18 cellular contexts compared by ENCODE assay signal in genomic region chr5:135559342-135559741, GRCh38. TPM values are rescaled to one million over a fixed set of nuclear protein-coding genes. Genes with fewer than 3 reads are reported as not detected.
DNase-seq lines count a peak whose midpoint lies in the region; ATAC-seq and TF ChIP-seq lines count a peak whose summit lies in the region.
"Had no signal": no experiment of that assay in that cellular context is flagged by ENCODE, and none has a peak within 500 bp of the region (broad histone marks: within the 10 kb centered on the region; RNA-seq: fewer than 3 reads in every experiment).

No MANE protein-coding gene starts in this region.

- H3K4me1 ChIP-seq in mucosa of descending colon (ENCODE audit: low read depth) = no peaks in the 10 kb centered on the region

- DNase-seq in DMS53 (lab: John Stamatoyannopoulos, UW) (peak; percentile 35), DMS53 treated with DMSO at 0.1 percent for 48 hours (lab: John Stamatoyannopoulos, UW; ENCODE audit: unreplicated experiment) (no peak), KBM-7 (peak; percentile 16), WTC11 (ENCODE audit: low spot score) (no peak), mucosa of descending colon (no peak), COR-L47 (lab: John Stamatoyannopoulos, UW) (no peak), NCI-H510A (lab: John Stamatoyannopoulos, UW) (no peak)
- DNase-seq in activated CD4-positive, alpha-beta T cell treated with anti-CD3 and anti-CD28 coated beads, Interleukin-2, amount 10 ng/mL, durations not matched to agents 7 days and 5 days = no peak
- DNase-seq: 8988T; activated CD8-positive, alpha-beta T cell treated with anti-CD3 and anti-CD28 coated beads for 36 hours; activated gamma-delta T cell; Calu3; H7; heart right ventricle; lower lobe of right lung; NCI-H1694 had no signal

- CTCF ChIA-PET in WTC11 (lab: Charles Lee) = interaction anchor here (1.0 to 13.7 kb wide), 6 partner anchors 9 to 273 kb away, joined by 3 to 324 read pairs (median 6); partner anchors contain the start of gene SLC25A48
- CTCF ChIA-PET in activated CD4-positive, alpha-beta T cell treated with anti-CD3 and anti-CD28 coated beads, Interleukin-2, amount 10 ng/mL, durations not matched to agents 7 days and 5 days (lab: Charles Lee) = interaction anchor here (1.1 to 1.6 kb wide), 2 partner anchors 93 to 97 kb away, joined by 3 to 5 read pairs; no protein-coding TSS in a partner anchor

- no peaks in the 10 kb centered on the region for H3K36me3 ChIP-seq in mucosa of descending colon (ENCODE audit: low read depth)
- H3K36me3 ChIP-seq: heart right ventricle, lower lobe of right lung had no signal

- no peak overlapping the region for H3K4me3 ChIP-seq in mucosa of descending colon
- H3K4me3 ChIP-seq: heart right ventricle, lower lobe of right lung had no signal

- H3K4me1 Mint-ChIP-seq in WTC11 = peaks cover 10% of the 10 kb centered on the region
- no peaks in the 10 kb centered on the region for H3K4me1 Mint-ChIP-seq in activated CD4-positive, alpha-beta T cell treated with anti-CD3 and anti-CD28 coated beads, Interleukin-2, amount 10 ng/mL, durations not matched to agents 7 days and 5 days

- no peak overlapping the region for H3K4me3 Mint-ChIP-seq in WTC11
- no peak overlapping the region for H3K4me3 Mint-ChIP-seq in activated CD4-positive, alpha-beta T cell treated with anti-CD3 and anti-CD28 coated beads, Interleukin-2, amount 10 ng/mL, durations not matched to agents 7 days and 5 days
- H3K4me3 Mint-ChIP-seq: activated CD8-positive, alpha-beta T cell treated with anti-CD3 and anti-CD28 coated beads for 36 hours; T-helper 2 cell treated with Interferon-gamma antibody and Interleukin-4, amounts not matched to agents 5 μg/mL and 100 μg/mL, for 36 hours had no signal

- no peaks in the 10 kb centered on the region for H3K36me3 Mint-ChIP-seq in WTC11
- no peaks in the 10 kb centered on the region for H3K36me3 Mint-ChIP-seq in activated CD4-positive, alpha-beta T cell treated with anti-CD3 and anti-CD28 coated beads, Interleukin-2, amount 10 ng/mL, durations not matched to agents 7 days and 5 days (ENCODE audit: low read depth)

- H3K9me3 ChIP-seq in mucosa of descending colon = no peaks in the 10 kb centered on the region
- H3K9me3 ChIP-seq: heart right ventricle, lower lobe of right lung had no signal

- H3K27me3 Mint-ChIP-seq in WTC11 (ENCODE audit: low read depth) = peaks cover 37% of the 10 kb centered on the region
- H3K27me3 Mint-ChIP-seq in activated CD4-positive, alpha-beta T cell treated with anti-CD3 and anti-CD28 coated beads, Interleukin-2, amount 10 ng/mL, durations not matched to agents 7 days and 5 days = peaks cover 23% of the 10 kb centered on the region

- no peak overlapping the region for H3K27ac Mint-ChIP-seq in WTC11
- no peak overlapping the region for H3K27ac Mint-ChIP-seq in activated CD4-positive, alpha-beta T cell treated with anti-CD3 and anti-CD28 coated beads, Interleukin-2, amount 10 ng/mL, durations not matched to agents 7 days and 5 days
- H3K27ac Mint-ChIP-seq: activated CD8-positive, alpha-beta T cell treated with anti-CD3 and anti-CD28 coated beads for 36 hours; T-helper 2 cell treated with Interferon-gamma antibody and Interleukin-4, amounts not matched to agents 5 μg/mL and 100 μg/mL, for 36 hours had no signal

- H3K9me3 Mint-ChIP-seq in WTC11 = no peaks in the 10 kb centered on the region
- no peaks in the 10 kb centered on the region for H3K9me3 Mint-ChIP-seq in activated CD4-positive, alpha-beta T cell treated with anti-CD3 and anti-CD28 coated beads, Interleukin-2, amount 10 ng/mL, durations not matched to agents 7 days and 5 days
- H3K9me3 Mint-ChIP-seq: activated CD8-positive, alpha-beta T cell treated with anti-CD3 and anti-CD28 coated beads for 36 hours; T-helper 2 cell treated with Interferon-gamma antibody and Interleukin-4, amounts not matched to agents 5 μg/mL and 100 μg/mL, for 36 hours had no signal

- no peak for TF ChIP-seq CTCF in WTC11 (IDR thresholded peaks at IDR 0.05)
- no peak for TF ChIP-seq CTCF in mucosa of descending colon (IDR thresholded peaks at IDR 0.05)

- intact Hi-C loops in mucosa of descending colon (cut with DNase I, micrococcal nuclease) = no loop called here

- ATAC-seq in WTC11 (peak; percentile 37), mucosa of descending colon (peak; percentile 41)
- ATAC-seq: activated CD8-positive, alpha-beta T cell treated with anti-CD3 and anti-CD28 coated beads for 36 hours; heart right ventricle; lower lobe of right lung had no signal

- in situ Hi-C loops in KBM-7 (cut with MboI; ENCODE audit: low pct_unique_long_range_greater_than_20kb, low sequenced_read_pairs) = loop anchor here (10.0 kb wide), 1 partner anchor 95 kb away; no protein-coding TSS in a partner anchor

- POLR2A ChIA-PET in WTC11 (lab: Charles Lee) = no interaction called here
- POLR2A ChIA-PET in activated CD4-positive, alpha-beta T cell treated with anti-CD3 and anti-CD28 coated beads, Interleukin-2, amount 10 ng/mL, durations not matched to agents 7 days and 5 days (lab: Charles Lee) = no interaction called here

TF ChIP-seq in WTC11, 78 proteins besides CTCF, POLR2A, EP300 and RAD21:
- TF ChIP-seq NFYB (CRISPR knock-in tag; conservative IDR thresholded peaks at IDR 0.05; ENCODE audit: low read depth) (peak; percentile 83), USF1 (CRISPR knock-in tag; IDR thresholded peaks at IDR 0.05) (peak; percentile 69; the same call in 1 of the 2 replicates), EMX1 (CRISPR knock-in tag; IDR thresholded peaks at IDR 0.05) (no peak)
- TF ChIP-seq, protein P1, sequence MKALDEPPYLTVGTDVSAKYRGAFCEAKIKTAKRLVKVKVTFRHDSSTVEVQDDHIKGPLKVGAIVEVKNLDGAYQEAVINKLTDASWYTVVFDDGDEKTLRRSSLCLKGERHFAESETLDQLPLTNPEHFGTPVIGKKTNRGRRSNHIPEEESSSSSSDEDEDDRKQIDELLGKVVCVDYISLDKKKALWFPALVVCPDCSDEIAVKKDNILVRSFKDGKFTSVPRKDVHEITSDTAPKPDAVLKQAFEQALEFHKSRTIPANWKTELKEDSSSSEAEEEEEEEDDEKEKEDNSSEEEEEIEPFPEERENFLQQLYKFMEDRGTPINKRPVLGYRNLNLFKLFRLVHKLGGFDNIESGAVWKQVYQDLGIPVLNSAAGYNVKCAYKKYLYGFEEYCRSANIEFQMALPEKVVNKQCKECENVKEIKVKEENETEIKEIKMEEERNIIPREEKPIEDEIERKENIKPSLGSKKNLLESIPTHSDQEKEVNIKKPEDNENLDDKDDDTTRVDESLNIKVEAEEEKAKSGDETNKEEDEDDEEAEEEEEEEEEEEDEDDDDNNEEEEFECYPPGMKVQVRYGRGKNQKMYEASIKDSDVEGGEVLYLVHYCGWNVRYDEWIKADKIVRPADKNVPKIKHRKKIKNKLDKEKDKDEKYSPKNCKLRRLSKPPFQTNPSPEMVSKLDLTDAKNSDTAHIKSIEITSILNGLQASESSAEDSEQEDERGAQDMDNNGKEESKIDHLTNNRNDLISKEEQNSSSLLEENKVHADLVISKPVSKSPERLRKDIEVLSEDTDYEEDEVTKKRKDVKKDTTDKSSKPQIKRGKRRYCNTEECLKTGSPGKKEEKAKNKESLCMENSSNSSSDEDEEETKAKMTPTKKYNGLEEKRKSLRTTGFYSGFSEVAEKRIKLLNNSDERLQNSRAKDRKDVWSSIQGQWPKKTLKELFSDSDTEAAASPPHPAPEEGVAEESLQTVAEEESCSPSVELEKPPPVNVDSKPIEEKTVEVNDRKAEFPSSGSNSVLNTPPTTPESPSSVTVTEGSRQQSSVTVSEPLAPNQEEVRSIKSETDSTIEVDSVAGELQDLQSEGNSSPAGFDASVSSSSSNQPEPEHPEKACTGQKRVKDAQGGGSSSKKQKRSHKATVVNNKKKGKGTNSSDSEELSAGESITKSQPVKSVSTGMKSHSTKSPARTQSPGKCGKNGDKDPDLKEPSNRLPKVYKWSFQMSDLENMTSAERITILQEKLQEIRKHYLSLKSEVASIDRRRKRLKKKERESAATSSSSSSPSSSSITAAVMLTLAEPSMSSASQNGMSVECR (CRISPR knock-in tag; IDR thresholded peaks at IDR 0.05; ENCODE audit: borderline replicate concordance) = no peak
- TF ChIP-seq, protein P2, sequence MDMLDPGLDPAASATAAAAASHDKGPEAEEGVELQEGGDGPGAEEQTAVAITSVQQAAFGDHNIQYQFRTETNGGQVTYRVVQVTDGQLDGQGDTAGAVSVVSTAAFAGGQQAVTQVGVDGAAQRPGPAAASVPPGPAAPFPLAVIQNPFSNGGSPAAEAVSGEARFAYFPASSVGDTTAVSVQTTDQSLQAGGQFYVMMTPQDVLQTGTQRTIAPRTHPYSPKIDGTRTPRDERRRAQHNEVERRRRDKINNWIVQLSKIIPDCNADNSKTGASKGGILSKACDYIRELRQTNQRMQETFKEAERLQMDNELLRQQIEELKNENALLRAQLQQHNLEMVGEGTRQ (CRISPR knock-in tag; IDR thresholded peaks at IDR 0.05) = peak; percentile 89

RNA-seq across cellular contexts. Expression of gene CXCL14, which starts 19.4 kb away (rescaled TPM):
- total RNA-seq in WTC11 (2021) = 0.64 to 0.87 TPM (median 0.87 TPM) in 3 replicates
- 10 to 100 TPM; 16.7 to 61.6 (median 24.2) TPM for total RNA-seq in mucosa of descending colon
- not detected for total RNA-seq in activated CD4-positive, alpha-beta T cell treated with anti-CD3 and anti-CD28 coated beads, Interleukin-2, amount 10 ng/mL, durations not matched to agents 7 days and 5 days
- total RNA-seq: activated CD8-positive, alpha-beta T cell treated with anti-CD3 and anti-CD28 coated beads for 36 hours; Calu3; endothelial cell of umbilical vein had no signal

RNA-seq across cellular contexts. Expression of gene NEUROG1, which starts 23.6 kb away (rescaled TPM):
- total RNA-seq in WTC11 (2021) (0.13 to 0.18 TPM in 2 of 3 replicates, not detected in the other), mucosa of descending colon (not detected)
- total RNA-seq in activated CD4-positive, alpha-beta T cell treated with anti-CD3 and anti-CD28 coated beads, Interleukin-2, amount 10 ng/mL, durations not matched to agents 7 days and 5 days = not detected
- total RNA-seq: activated CD8-positive, alpha-beta T cell treated with anti-CD3 and anti-CD28 coated beads for 36 hours; Calu3; endothelial cell of umbilical vein; H7; heart right ventricle; lower lobe of right lung had no signal

Comparison
In these comparisons a context has a peak if more than half of its experiments do, and no peak if none do; other contexts are left out.
1. DNase-seq: peak in DMS53 (single experiment) and KBM-7 (single experiment); none in DMS53 treated with DMSO at 0.1 percent for 48 hours (single experiment), WTC11 (single experiment), mucosa of descending colon (0 of 3), COR-L47 (single experiment), NCI-H510A (single experiment) and activated CD4-positive, alpha-beta T cell treated with anti-CD3 and anti-CD28 coated beads, Interleukin-2, amount 10 ng/mL, durations not matched to agents 7 days and 5 days (single experiment).